Comparison of ENCODE assay signal across 10 cellular contexts in the genomic region with DNA sequence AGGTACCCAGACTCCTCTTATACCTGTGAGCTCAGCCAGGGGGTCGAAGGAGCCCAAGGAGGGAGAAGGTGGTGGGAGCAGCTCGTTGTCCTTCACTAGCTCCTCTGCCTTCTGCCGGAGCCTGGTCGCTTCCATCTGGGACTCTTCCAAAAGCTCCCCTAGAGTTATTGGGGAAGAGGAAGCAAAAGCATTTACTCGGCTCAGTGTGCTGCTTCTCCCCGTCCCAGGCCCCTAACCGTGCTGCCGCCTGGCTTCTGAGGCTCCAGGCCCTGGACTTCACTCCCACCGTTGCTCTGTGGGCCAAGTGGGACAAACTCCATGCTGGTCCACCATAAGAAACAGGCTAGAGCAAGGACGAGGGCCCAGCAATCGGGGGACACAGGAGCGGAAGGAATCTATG. TPM values are rescaled to one million over a fixed set of nuclear protein-coding genes. Genes with fewer than 3 reads are reported as not detected.
A peak's percentile ranks its signal among the peaks of the same experiment; 100 is the strongest.
DNase-seq lines count a peak whose midpoint lies in the region; ATAC-seq and TF ChIP-seq lines count a peak whose summit lies in the region.
"Had no signal": no experiment of that assay in that cellular context is flagged by ENCODE, and none has a peak within 500 bp of the region (broad histone marks: within the 10 kb centered on the region; RNA-seq: fewer than 3 reads in every experiment).

No MANE protein-coding gene starts in this region.

- in situ Hi-C loops in brain microvascular endothelial cell (cut with HindIII; ENCODE audit: low pct_ligation_motif_present, low sequenced_read_pairs) (no loop called here), transverse colon (cut with MboI; ENCODE audit: low pct_ligation_motif_present in 1 of 4, low pct_unique_long_range_greater_than_20kb in 1 of 4, low sequenced_read_pairs in 3 of 4) (no loop called here)

- TF ChIP-seq CTCF in brain microvascular endothelial cell (IDR thresholded peaks at IDR 0.05; ENCODE audit: low read depth, low read length, missing control alignments) (no peak), transverse colon (IDR thresholded peaks at IDR 0.05) (no peak), progenitor cell of endocrine pancreas (IDR thresholded peaks at IDR 0.05; ENCODE audit: unreplicated experiment) (no peak)

- peaks cover 68% of the 10 kb centered on the region for H3K4me1 Mint-ChIP-seq in activated CD8-positive, alpha-beta memory T cell treated with anti-CD3 and anti-CD28 coated beads, Interleukin-2, amount 10 ng/mL, durations not matched to agents 7 days and 5 days
- H3K4me1 Mint-ChIP-seq in progenitor cell of endocrine pancreas (ENCODE audit: low read depth) = peaks cover 3% of the 10 kb centered on the region

- WGBS in mesodermal cell (ENCODE audit: insufficient coverage in 2 of 2), 2 experiments = 89 to 95% methylated on average over 6 to 8 of the region's 12 CpGs
- WGBS in transverse colon (ENCODE audit: low coverage in 1 of 2), 2 donors = 79 to 95% methylated on average over 4 to 12 of the region's 12 CpGs

- H3K4me3 Mint-ChIP-seq in activated CD8-positive, alpha-beta memory T cell treated with anti-CD3 and anti-CD28 coated beads, Interleukin-2, amount 10 ng/mL, durations not matched to agents 7 days and 5 days = no peak overlapping the region
- H3K4me3 Mint-ChIP-seq in progenitor cell of endocrine pancreas (ENCODE audit: low read depth) = no peak overlapping the region

- DNase-seq in activated CD8-positive, alpha-beta memory T cell treated with anti-CD3 and anti-CD28 coated beads, Interleukin-2, amount 10 ng/mL, durations not matched to agents 7 days and 5 days = no peak
- no peak for DNase-seq in activated CD8-positive, alpha-beta memory T cell treated with anti-CD3 and anti-CD28 coated beads, Interleukin-2, amount 50 U/mL, for 4 hours
- DNase-seq in brain microvascular endothelial cell (no peak), transverse colon (no peak), progenitor cell of endocrine pancreas (ENCODE audit: low spot score, unreplicated experiment) (no peak)
- no peak for DNase-seq in activated CD4-positive, alpha-beta T cell treated with anti-CD3 and anti-CD28 coated beads for 4 hours
- DNase-seq: BE2C had no signal

- H3K27ac ChIP-seq in brain microvascular endothelial cell (peak overlapping the region; percentile 74), mesodermal cell (ENCODE audit: low read depth, low read length, severe bottlenecking) (peak overlapping the region; percentile 85), transverse colon (peak overlapping the region; percentile 68 to 72 (median 70))

- TF ChIP-seq EP300 in transverse colon (IDR thresholded peaks at IDR 0.05; ENCODE audit: low read depth) = no peak

- H3K27me3 Mint-ChIP-seq in activated CD8-positive, alpha-beta memory T cell treated with anti-CD3 and anti-CD28 coated beads, Interleukin-2, amount 10 ng/mL, durations not matched to agents 7 days and 5 days = no peaks in the 10 kb centered on the region
- no peaks in the 10 kb centered on the region for H3K27me3 Mint-ChIP-seq in progenitor cell of endocrine pancreas

- no peaks in the 10 kb centered on the region for H3K9me3 Mint-ChIP-seq in activated CD8-positive, alpha-beta memory T cell treated with anti-CD3 and anti-CD28 coated beads, Interleukin-2, amount 10 ng/mL, durations not matched to agents 7 days and 5 days (ENCODE audit: low read depth)
- no peaks in the 10 kb centered on the region for H3K9me3 Mint-ChIP-seq in progenitor cell of endocrine pancreas (ENCODE audit: low read depth)

- intact Hi-C loops in transverse colon (cut with DNase I; ENCODE audit: low total_unique reads) = no loop called here

- H3K4me1 ChIP-seq in mesodermal cell (ENCODE audit: control insufficient read depth, insufficient read depth, low read length, poor library complexity, severe bottlenecking) (peaks cover 37% of the 10 kb centered on the region), transverse colon (peaks cover 32 to 72% (median 42%) of the 10 kb centered on the region in 4 donors)

- H3K4me3 ChIP-seq in brain microvascular endothelial cell (ENCODE audit: low read depth, low read length) (no peak overlapping the region), mesodermal cell (ENCODE audit: extremely low read depth, insufficient read depth, low read length, poor library complexity, severe bottlenecking) (no peak overlapping the region), transverse colon (no peak overlapping the region)

- CTCF ChIA-PET in activated CD8-positive, alpha-beta memory T cell treated with anti-CD3 and anti-CD28 coated beads, Interleukin-2, amount 10 ng/mL, durations not matched to agents 7 days and 5 days (lab: Charles Lee) = interaction anchor here (1.0 to 2.2 kb wide), 3 partner anchors 12 to 51 kb away, joined by 4 to 9 read pairs (median 8); no protein-coding TSS in a partner anchor

- H3K36me3 Mint-ChIP-seq in activated CD8-positive, alpha-beta memory T cell treated with anti-CD3 and anti-CD28 coated beads, Interleukin-2, amount 10 ng/mL, durations not matched to agents 7 days and 5 days = peaks cover 62% of the 10 kb centered on the region
- H3K36me3 Mint-ChIP-seq in progenitor cell of endocrine pancreas (ENCODE audit: insufficient read depth) = peaks cover 11% of the 10 kb centered on the region

- no peaks in the 10 kb centered on the region for H3K27me3 ChIP-seq in brain microvascular endothelial cell (replicated peaks)
- H3K27me3 ChIP-seq in transverse colon = no peaks in the 10 kb centered on the region
- H3K27me3 ChIP-seq: BE2C had no signal

- no peak for TF ChIP-seq POLR2A in transverse colon (IDR thresholded peaks at IDR 0.05)

- H3K36me3 ChIP-seq in brain microvascular endothelial cell (replicated peaks) (peaks cover 41% of the 10 kb centered on the region), mesodermal cell (ENCODE audit: control insufficient read depth, insufficient read depth, low read length) (peaks cover 52% of the 10 kb centered on the region), transverse colon (peaks cover 0 to 14% (median 4%) of the 10 kb centered on the region in 4 donors)

- no peak for ATAC-seq in activated CD8-positive, alpha-beta memory T cell treated with anti-CD3 and anti-CD28 coated beads, Interleukin-2, amount 10 ng/mL, durations not matched to agents 7 days and 5 days
- ATAC-seq in GM21528 (IDR thresholded peaks at IDR 0.05; ENCODE audit: low FRiP score, unreplicated experiment) = no peak

- H3K27ac Mint-ChIP-seq in activated CD8-positive, alpha-beta memory T cell treated with anti-CD3 and anti-CD28 coated beads, Interleukin-2, amount 10 ng/mL, durations not matched to agents 7 days and 5 days = peak overlapping the region; percentile 5
- no peak overlapping the region for H3K27ac Mint-ChIP-seq in progenitor cell of endocrine pancreas

- H3K9me3 ChIP-seq in mesodermal cell (ENCODE audit: control insufficient read depth, low read length) (no peaks in the 10 kb centered on the region), transverse colon (no peaks in the 10 kb centered on the region)
- H3K9me3 ChIP-seq: BE2C had no signal

RNA-seq across cellular contexts. Expression of gene TNIP1, which starts 17.2 kb away (rescaled TPM):
- 100 to 1,000 TPM; 136 to 201 TPM for total RNA-seq in activated CD8-positive, alpha-beta memory T cell treated with anti-CD3 and anti-CD28 coated beads, Interleukin-2, amount 10 ng/mL, durations not matched to agents 7 days and 5 days
- polyA plus RNA-seq in mesodermal cell (2013, experiment 1 of 2) = 49.5 TPM
- 43.9 TPM for polyA plus RNA-seq in mesodermal cell (2013, experiment 2 of 2)
- 100 to 1,000 TPM in 3 of 4 donors, 10 to 100 TPM in 1; 63.9 to 296 (median 223) TPM for total RNA-seq in transverse colon
- total RNA-seq in progenitor cell of endocrine pancreas = 53.8 and 55.0 TPM in 2 replicates

RNA-seq across cellular contexts. Expression of gene GPX3, which starts 43.2 kb away (rescaled TPM):
- not detected for total RNA-seq in activated CD8-positive, alpha-beta memory T cell treated with anti-CD3 and anti-CD28 coated beads, Interleukin-2, amount 10 ng/mL, durations not matched to agents 7 days and 5 days
- 19.9 TPM for polyA plus RNA-seq in mesodermal cell (2013, experiment 1 of 2)
- 14.3 TPM for polyA plus RNA-seq in mesodermal cell (2013, experiment 2 of 2)
- 100 to 1,000 TPM; 252 to 758 (median 352) TPM for total RNA-seq in transverse colon
- 28.2 and 34.1 TPM in 2 replicates for total RNA-seq in progenitor cell of endocrine pancreas
- total RNA-seq: OCI-LY7 had no signal

Comparison
In these comparisons a context has a peak if more than half of its experiments do, and no peak if none do; other contexts are left out.
1. RNA of gene GPX3, which starts 43.2 kb away (total RNA-seq): 252 to 758 TPM in transverse colon and 28.2 to 34.1 TPM in progenitor cell of endocrine pancreas; not detected in activated CD8-positive, alpha-beta memory T cell treated with anti-CD3 and anti-CD28 coated beads, Interleukin-2, amount 10 ng/mL, durations not matched to agents 7 days and 5 days; every median in the first group is over 10 times any median in the second.
2. Peak in every context shown above with its lines, with median percentiles within 50 percentile points of each other: H3K27ac ChIP-seq.